7 cellular contexts compared by ENCODE assay signal in the genomic region with DNA sequence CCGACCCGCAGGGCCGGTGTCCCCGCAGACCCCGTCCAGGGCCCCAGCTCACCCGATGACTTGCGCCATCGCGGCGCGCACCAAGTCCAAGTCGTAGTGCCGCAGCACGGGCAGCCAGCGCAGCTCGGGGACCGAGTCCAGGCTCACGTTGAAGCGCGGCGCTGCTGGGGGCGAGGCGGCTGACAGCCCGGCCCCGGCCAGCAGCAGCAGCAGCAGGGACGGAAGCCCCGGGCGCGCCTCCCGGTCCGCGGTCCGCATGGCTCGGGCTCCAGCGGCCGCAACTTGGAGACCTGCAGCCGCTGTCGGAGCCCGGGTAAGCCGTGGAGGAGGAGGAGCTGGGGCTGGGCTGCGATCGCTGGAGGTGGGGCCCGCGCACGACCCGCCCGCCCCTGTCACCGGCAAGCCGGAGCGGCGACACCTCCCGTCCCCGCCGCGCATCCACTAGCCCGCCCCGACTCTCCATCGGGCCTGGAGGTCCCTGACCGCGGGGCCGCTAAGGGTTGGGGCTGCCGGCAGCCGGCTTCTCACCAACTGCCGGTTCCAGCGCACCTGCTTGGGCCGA. TPM values are rescaled to one million over a fixed set of nuclear protein-coding genes. Genes with fewer than 3 reads are reported as not detected.
DNase-seq lines count a peak whose midpoint lies in the region; ATAC-seq and TF ChIP-seq lines count a peak whose summit lies in the region.

A gene (minus strand): TSS at position 322 of the 562 bp plus-strand sequence. CDS start 64 bp downstream, at position 258.

- dilution Hi-C loops in mammary epithelial cell (cut with HindIII; ENCODE audit: low sequenced_read_pairs): no loop called here

- H3K79me2 ChIP-seq in mammary epithelial cell (ENCODE audit: insufficient read depth, low read length): no peaks in the 10 kb centered on the region

- CTCF ChIA-PET in mammary epithelial cell (lab: Charles Lee; ENCODE audit: low non-redundant PET): interaction anchor here (0.6 to 0.9 kb wide), 2 partner anchors 25 to 45 kb away, joined by 4 to 6 read pairs; no protein-coding TSS in a partner anchor

- H3K4me3 ChIP-seq in WI38 (ENCODE audit: low read depth, low read length) (peak within 1 kb of the TSS; percentile 68), mammary epithelial cell (replicated peaks in 1 of 3; ENCODE audit: insufficient read depth in 1 of 3, low read depth in 2 of 3, low read length in 3 of 3) (peak within 1 kb of the TSS; percentile 61 to 73 (median 71))

- H2AFZ ChIP-seq in mammary epithelial cell (ENCODE audit: low read depth, low read length): peak within 1 kb of the TSS; percentile 96

- no TSS peak for BruUV-seq in mammary epithelial cell (replicated peaks; lab: Mats Ljungman, UMichigan)

- WGBS in mammary epithelial cell (ENCODE audit: low coverage, missing lambda C conversion rate): 0% methylated on average over 11 of the region's 66 CpGs

- ATAC-seq in HG02588 (IDR thresholded peaks at IDR 0.05; ENCODE audit: unreplicated experiment): peak; percentile 79

- H3K27ac ChIP-seq in mammary epithelial cell (ENCODE audit: insufficient read depth, low read depth, low read length): peak within 1 kb of the TSS; percentile 15

- peak within 1 kb of the TSS; percentile 100 for H3K4me2 ChIP-seq in mammary epithelial cell (ENCODE audit: insufficient read depth, low read depth, low read length)

- in situ Hi-C loops in GM13977 (cut with MboI; ENCODE audit: low pct_unique_long_range_greater_than_20kb, low sequenced_read_pairs, unreplicated experiment) (no loop called here), mammary epithelial cell (cut with MboI; ENCODE audit: low sequenced_read_pairs in 2 of 2) (no loop called here)

- no peaks in the 10 kb centered on the region for H3K27me3 ChIP-seq in mammary epithelial cell (ENCODE audit: insufficient read depth, low read length)

- peaks cover 8% of the 10 kb centered on the region for H3K36me3 ChIP-seq in mammary epithelial cell (ENCODE audit: insufficient read depth, low read length)

- TF ChIP-seq CTCF in GM13977 (IDR thresholded peaks at IDR 0.05; ENCODE audit: extremely low read depth, insufficient read depth, missing control alignments) (peak; percentile 72), WI38 (IDR thresholded peaks at IDR 0.05; ENCODE audit: low read depth, low read length) (no peak), mammary epithelial cell (conservative IDR thresholded peaks at IDR 0.05 in 1 of 2, IDR thresholded peaks at IDR 0.05 in 1 of 2; ENCODE audit: extremely low read depth in 1 of 2, insufficient read depth in 1 of 2, low read depth in 1 of 2, low read length in 2 of 2) (no peak)

- intact Hi-C loops in mammary epithelial cell (cut with micrococcal nuclease): loop anchor here (1.0 kb wide), 2 partner anchors 24 to 45 kb away; no protein-coding TSS in a partner anchor

- peaks cover 7% of the 10 kb centered on the region for H3K4me1 ChIP-seq in mammary epithelial cell (ENCODE audit: insufficient read depth, low read length)

- H3K9me3 ChIP-seq in mammary epithelial cell (replicated peaks; ENCODE audit: insufficient read depth, low read length): no peaks in the 10 kb centered on the region

- H3K9ac ChIP-seq in mammary epithelial cell (ENCODE audit: insufficient read depth, low read length): peak within 1 kb of the TSS; percentile 2

- H4K20me1 ChIP-seq in mammary epithelial cell (ENCODE audit: insufficient read depth, low read length): no peaks in the 10 kb centered on the region

- DNase-seq in GM13977 (ENCODE audit: low spot score) (peak; percentile 92), NCI-H1048 (lab: John Stamatoyannopoulos, UW) (peak; percentile 29), mammary epithelial cell (peak; percentile 53), inferior parietal cortex (ENCODE audit: extremely low spot score) (peak; percentile 34)
- DNase-seq in stimulated activated CD4-positive, alpha-beta T cell treated with anti-CD3 and anti-CD28 coated beads, Interleukin-12 subunit alpha, Interleukin-12 subunit beta, amount 100 ng/mL, for 4 hours: peak; percentile 77

RNA-seq across cellular contexts. Expression of the gene that starts here (rescaled TPM):
- 10 to 100 TPM; 16.1 to 21.3 TPM for total RNA-seq in mammary epithelial cell
- polyA plus RNA-seq in mammary epithelial cell: 7.4 TPM
- polyA minus RNA-seq in mammary epithelial cell: not detected

Comparison
In these comparisons a context has a peak if more than half of its experiments do, and no peak if none do; other contexts are left out.
1. Peak in every context shown above with its lines: DNase-seq, ATAC-seq, H3K4me3 ChIP-seq and H3K27ac ChIP-seq.
2. DNase-seq: peak in every context shown above with its lines; median percentile 92 in GM13977; 77 in stimulated activated CD4-positive, alpha-beta T cell treated with anti-CD3 and anti-CD28 coated beads, Interleukin-12 subunit alpha, Interleukin-12 subunit beta, amount 100 ng/mL, for 4 hours; 53 in mammary epithelial cell; 34 in inferior parietal cortex; 29 in NCI-H1048.